In the genomic region with DNA sequence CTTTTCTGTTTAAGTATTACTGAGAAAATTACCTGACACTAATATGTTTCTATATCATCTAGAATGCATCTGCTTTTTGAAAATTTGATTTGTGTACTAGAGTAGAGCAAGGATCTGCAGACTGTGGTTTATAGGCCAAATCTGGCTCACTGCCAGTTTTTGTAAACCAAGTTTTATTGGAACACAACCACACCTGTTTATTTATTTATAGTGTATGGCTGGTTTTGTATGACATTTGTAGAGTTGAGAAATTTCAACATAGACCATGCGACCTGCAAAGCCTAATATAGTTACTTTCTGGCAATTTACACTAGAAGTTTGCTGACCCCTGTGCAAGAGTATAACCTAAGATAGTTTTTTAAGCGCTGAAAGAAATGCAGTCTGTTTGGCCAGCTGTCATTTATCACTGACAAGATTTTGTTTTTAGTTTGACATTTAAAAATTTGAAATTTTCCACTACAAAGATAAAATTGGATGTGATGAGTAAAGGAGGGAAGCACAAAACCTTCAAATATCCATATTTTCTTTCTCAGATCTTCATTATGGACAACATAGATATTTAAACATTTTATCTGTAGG, we compare ENCODE assay signal across 7 cellular contexts. TPM values are rescaled to one million over a fixed set of nuclear protein-coding genes. Genes with fewer than 3 reads are reported as not detected.
DNase-seq lines count a peak whose midpoint lies in the region; ATAC-seq and TF ChIP-seq lines count a peak whose summit lies in the region.

No MANE protein-coding gene starts in this region.

- peaks cover 2% of the 10 kb centered on the region for H3K36me3 Mint-ChIP-seq in activated T-helper 2 cell treated with anti-CD3 and anti-CD28 coated beads, Interferon-gamma antibody, Interleukin-2, Interleukin-4, amounts not matched to agents 10 μg/mL and 5 μg/mL and 100 μg/mL, durations not matched to agents 14 hours and 24 hours and 36 hours (ENCODE audit: low read depth)
- H3K36me3 Mint-ChIP-seq in nephron (ENCODE audit: low read depth), result no peaks in the 10 kb centered on the region

- peaks cover 41% of the 10 kb centered on the region for H3K4me1 Mint-ChIP-seq in activated T-helper 2 cell treated with anti-CD3 and anti-CD28 coated beads, Interferon-gamma antibody, Interleukin-2, Interleukin-4, amounts not matched to agents 10 μg/mL and 5 μg/mL and 100 μg/mL, durations not matched to agents 14 hours and 24 hours and 36 hours (ENCODE audit: low read depth)
- H3K4me1 Mint-ChIP-seq in nephron, result peaks cover 45% of the 10 kb centered on the region

- TF ChIP-seq CTCF in nephron (IDR thresholded peaks at IDR 0.05; ENCODE audit: unreplicated experiment in 3 of 3), result no peak

- no peak overlapping the region for H3K4me3 Mint-ChIP-seq in activated T-helper 2 cell treated with anti-CD3 and anti-CD28 coated beads, Interferon-gamma antibody, Interleukin-2, Interleukin-4, amounts not matched to agents 10 μg/mL and 5 μg/mL and 100 μg/mL, durations not matched to agents 14 hours and 24 hours and 36 hours (ENCODE audit: low read depth)
- H3K4me3 Mint-ChIP-seq in nephron, result peak overlapping the region in 1 of 3 experiments; percentile 24

- peak overlapping the region; percentile 86 for H3K27ac Mint-ChIP-seq in activated T-helper 2 cell treated with anti-CD3 and anti-CD28 coated beads, Interferon-gamma antibody, Interleukin-2, Interleukin-4, amounts not matched to agents 10 μg/mL and 5 μg/mL and 100 μg/mL, durations not matched to agents 14 hours and 24 hours and 36 hours
- H3K27ac Mint-ChIP-seq in nephron, result peak overlapping the region; percentile 58 to 89 (median 75)

- DNase-seq in DMS79 (lab: John Stamatoyannopoulos, UW), result peak; percentile 12
- DNase-seq in LoVo (ENCODE audit: low spot score), result peak; percentile 65
- no peak for DNase-seq in activated T-helper 2 cell treated with anti-CD3 and anti-CD28 coated beads, Interferon-gamma antibody, Interleukin-2, Interleukin-4, amounts not matched to agents 10 μg/mL and 5 μg/mL and 100 μg/mL, durations not matched to agents 14 hours and 24 hours and 36 hours (ENCODE audit: low spot score)
- DNase-seq in activated CD4-positive, CD25-positive, alpha-beta regulatory T cell (lab: John Stamatoyannopoulos, UW), result no peak

- no peaks in the 10 kb centered on the region for H3K27me3 Mint-ChIP-seq in activated T-helper 2 cell treated with anti-CD3 and anti-CD28 coated beads, Interferon-gamma antibody, Interleukin-2, Interleukin-4, amounts not matched to agents 10 μg/mL and 5 μg/mL and 100 μg/mL, durations not matched to agents 14 hours and 24 hours and 36 hours (ENCODE audit: low read depth)
- no peaks in the 10 kb centered on the region for H3K27me3 Mint-ChIP-seq in nephron (ENCODE audit: low read depth)

- no peaks in the 10 kb centered on the region for H3K9me3 Mint-ChIP-seq in activated T-helper 2 cell treated with anti-CD3 and anti-CD28 coated beads, Interferon-gamma antibody, Interleukin-2, Interleukin-4, amounts not matched to agents 10 μg/mL and 5 μg/mL and 100 μg/mL, durations not matched to agents 14 hours and 24 hours and 36 hours
- H3K9me3 Mint-ChIP-seq in nephron, result no peaks in the 10 kb centered on the region

- ATAC-seq in GM19395 (IDR thresholded peaks at IDR 0.05; ENCODE audit: unreplicated experiment) (no peak), GM19455 (IDR thresholded peaks at IDR 0.05; ENCODE audit: unreplicated experiment) (no peak)

- intact Hi-C loops in activated T-helper 2 cell treated with anti-CD3 and anti-CD28 coated beads, Interferon-gamma antibody, Interleukin-2, Interleukin-4, amounts not matched to agents 10 μg/mL and 5 μg/mL and 100 μg/mL, durations not matched to agents 14 hours and 24 hours and 36 hours (cut with micrococcal nuclease), result loop anchor here (2.0 kb wide), 2 partner anchors 35 to 153 kb away; a partner anchor contains a TSS

RNA-seq across cellular contexts. Expression of a gene that starts 36.1 kb away (rescaled TPM):
- total RNA-seq in activated T-helper 2 cell treated with anti-CD3 and anti-CD28 coated beads, Interferon-gamma antibody, Interleukin-2, Interleukin-4, amounts not matched to agents 10 μg/mL and 5 μg/mL and 100 μg/mL, durations not matched to agents 14 hours and 24 hours and 36 hours, result 311 and 318 TPM in 2 replicates

RNA-seq across cellular contexts. Expression of a gene that starts 59.6 kb away (rescaled TPM):
- 31.5 and 32.9 TPM in 2 replicates for total RNA-seq in activated T-helper 2 cell treated with anti-CD3 and anti-CD28 coated beads, Interferon-gamma antibody, Interleukin-2, Interleukin-4, amounts not matched to agents 10 μg/mL and 5 μg/mL and 100 μg/mL, durations not matched to agents 14 hours and 24 hours and 36 hours

Comparison
In these comparisons a context has a peak if more than half of its experiments do, and no peak if none do; other contexts are left out.
1. DNase-seq: peak in DMS79 (single experiment) and LoVo (single experiment); none in activated T-helper 2 cell treated with anti-CD3 and anti-CD28 coated beads, Interferon-gamma antibody, Interleukin-2, Interleukin-4, amounts not matched to agents 10 μg/mL and 5 μg/mL and 100 μg/mL, durations not matched to agents 14 hours and 24 hours and 36 hours (single experiment) and activated CD4-positive, CD25-positive, alpha-beta regulatory T cell (0 of 4).